In the genomic region with DNA sequence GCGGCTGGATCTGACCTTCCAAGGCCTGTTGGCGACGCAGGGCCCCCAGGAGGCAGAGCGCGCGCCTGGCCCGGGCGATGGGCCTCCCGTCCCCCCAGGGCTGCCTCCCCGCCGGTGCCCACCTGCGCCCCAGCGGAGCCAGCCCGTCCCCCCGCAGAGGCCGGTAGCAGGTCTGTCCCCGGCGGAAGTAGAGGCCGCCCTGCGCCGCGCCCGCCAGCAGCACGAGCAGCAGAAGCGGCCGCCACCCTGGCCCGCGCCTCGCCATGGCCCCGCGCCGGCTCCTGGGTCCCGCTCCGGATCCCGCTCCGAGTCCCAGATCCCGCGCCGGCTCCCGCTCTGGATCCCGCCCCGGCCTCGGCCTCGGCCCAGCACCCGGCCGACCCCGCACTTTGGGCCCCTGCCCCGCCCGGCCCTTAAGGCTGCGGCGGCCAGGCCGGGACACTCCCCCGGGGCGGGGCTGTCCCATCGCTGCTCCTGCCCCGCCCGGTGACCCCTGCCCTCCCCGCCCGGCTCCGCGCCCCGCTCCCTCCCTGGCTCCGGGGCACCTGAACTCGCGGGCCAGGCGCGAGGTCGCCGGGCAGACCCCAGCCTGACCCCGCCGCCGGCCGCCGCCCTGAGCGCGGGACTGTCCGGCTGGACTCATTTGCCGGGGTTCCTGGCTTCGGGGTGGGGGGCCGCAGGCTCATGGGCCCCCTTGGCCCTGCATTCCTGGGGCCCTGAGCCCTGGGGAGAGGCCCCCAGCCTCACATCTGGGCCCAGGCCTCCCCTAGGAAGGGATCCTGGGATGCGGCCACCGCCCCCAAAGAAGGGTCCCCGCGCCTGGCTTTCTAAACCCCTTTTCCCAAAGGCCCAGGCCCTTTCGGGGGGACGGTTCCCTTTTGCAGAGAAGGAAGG, we compare ENCODE assay signal across 1 cellular context.
A peak's percentile ranks its signal among the peaks of the same experiment; 100 is the strongest.
TF ChIP-seq lines count a peak whose summit lies in the region.

A gene (minus strand): TSS at position 391 of the 894 bp plus-strand sequence. CDS start 126 bp downstream, at position 265.

TF ChIP-seq in K562, 482 proteins besides CTCF, POLR2A, EP300 and RAD21 (continues in another document):
- TF ChIP-seq, protein P1, sequence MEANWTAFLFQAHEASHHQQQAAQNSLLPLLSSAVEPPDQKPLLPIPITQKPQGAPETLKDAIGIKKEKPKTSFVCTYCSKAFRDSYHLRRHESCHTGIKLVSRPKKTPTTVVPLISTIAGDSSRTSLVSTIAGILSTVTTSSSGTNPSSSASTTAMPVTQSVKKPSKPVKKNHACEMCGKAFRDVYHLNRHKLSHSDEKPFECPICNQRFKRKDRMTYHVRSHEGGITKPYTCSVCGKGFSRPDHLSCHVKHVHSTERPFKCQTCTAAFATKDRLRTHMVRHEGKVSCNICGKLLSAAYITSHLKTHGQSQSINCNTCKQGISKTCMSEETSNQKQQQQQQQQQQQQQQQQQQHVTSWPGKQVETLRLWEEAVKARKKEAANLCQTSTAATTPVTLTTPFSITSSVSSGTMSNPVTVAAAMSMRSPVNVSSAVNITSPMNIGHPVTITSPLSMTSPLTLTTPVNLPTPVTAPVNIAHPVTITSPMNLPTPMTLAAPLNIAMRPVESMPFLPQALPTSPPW (CRISPR knock-in tag; IDR thresholded peaks at IDR 0.05) = peak; percentile 82
- TF ChIP-seq, protein P2, sequence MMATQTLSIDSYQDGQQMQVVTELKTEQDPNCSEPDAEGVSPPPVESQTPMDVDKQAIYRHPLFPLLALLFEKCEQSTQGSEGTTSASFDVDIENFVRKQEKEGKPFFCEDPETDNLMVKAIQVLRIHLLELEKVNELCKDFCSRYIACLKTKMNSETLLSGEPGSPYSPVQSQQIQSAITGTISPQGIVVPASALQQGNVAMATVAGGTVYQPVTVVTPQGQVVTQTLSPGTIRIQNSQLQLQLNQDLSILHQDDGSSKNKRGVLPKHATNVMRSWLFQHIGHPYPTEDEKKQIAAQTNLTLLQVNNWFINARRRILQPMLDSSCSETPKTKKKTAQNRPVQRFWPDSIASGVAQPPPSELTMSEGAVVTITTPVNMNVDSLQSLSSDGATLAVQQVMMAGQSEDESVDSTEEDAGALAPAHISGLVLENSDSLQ (IDR thresholded peaks at IDR 0.05) = no peak
- TF ChIP-seq, protein P3, sequence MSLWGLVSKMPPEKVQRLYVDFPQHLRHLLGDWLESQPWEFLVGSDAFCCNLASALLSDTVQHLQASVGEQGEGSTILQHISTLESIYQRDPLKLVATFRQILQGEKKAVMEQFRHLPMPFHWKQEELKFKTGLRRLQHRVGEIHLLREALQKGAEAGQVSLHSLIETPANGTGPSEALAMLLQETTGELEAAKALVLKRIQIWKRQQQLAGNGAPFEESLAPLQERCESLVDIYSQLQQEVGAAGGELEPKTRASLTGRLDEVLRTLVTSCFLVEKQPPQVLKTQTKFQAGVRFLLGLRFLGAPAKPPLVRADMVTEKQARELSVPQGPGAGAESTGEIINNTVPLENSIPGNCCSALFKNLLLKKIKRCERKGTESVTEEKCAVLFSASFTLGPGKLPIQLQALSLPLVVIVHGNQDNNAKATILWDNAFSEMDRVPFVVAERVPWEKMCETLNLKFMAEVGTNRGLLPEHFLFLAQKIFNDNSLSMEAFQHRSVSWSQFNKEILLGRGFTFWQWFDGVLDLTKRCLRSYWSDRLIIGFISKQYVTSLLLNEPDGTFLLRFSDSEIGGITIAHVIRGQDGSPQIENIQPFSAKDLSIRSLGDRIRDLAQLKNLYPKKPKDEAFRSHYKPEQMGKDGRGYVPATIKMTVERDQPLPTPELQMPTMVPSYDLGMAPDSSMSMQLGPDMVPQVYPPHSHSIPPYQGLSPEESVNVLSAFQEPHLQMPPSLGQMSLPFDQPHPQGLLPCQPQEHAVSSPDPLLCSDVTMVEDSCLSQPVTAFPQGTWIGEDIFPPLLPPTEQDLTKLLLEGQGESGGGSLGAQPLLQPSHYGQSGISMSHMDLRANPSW (CRISPR knock-in tag; IDR thresholded peaks at IDR 0.05) = no peak
- no peak for TF ChIP-seq HNRNPUL1 (IDR thresholded peaks at IDR 0.05; ENCODE audit: low read length)
- no peak for TF ChIP-seq SRF (CRISPR knock-in tag; IDR thresholded peaks at IDR 0.05)
- TF ChIP-seq ZNF253 (CRISPR knock-in tag; conservative IDR thresholded peaks at IDR 0.05) = no peak
- no peak for TF ChIP-seq CHD1 (IDR thresholded peaks at IDR 0.05; ENCODE audit: low read length)
- TF ChIP-seq, protein P4, sequence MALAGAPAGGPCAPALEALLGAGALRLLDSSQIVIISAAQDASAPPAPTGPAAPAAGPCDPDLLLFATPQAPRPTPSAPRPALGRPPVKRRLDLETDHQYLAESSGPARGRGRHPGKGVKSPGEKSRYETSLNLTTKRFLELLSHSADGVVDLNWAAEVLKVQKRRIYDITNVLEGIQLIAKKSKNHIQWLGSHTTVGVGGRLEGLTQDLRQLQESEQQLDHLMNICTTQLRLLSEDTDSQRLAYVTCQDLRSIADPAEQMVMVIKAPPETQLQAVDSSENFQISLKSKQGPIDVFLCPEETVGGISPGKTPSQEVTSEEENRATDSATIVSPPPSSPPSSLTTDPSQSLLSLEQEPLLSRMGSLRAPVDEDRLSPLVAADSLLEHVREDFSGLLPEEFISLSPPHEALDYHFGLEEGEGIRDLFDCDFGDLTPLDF (CRISPR knock-in tag; IDR thresholded peaks at IDR 0.05) = 0 out of 2 replicates have a peak, but pooled peaks have one; percentile 32
- TF ChIP-seq E2F3 (CRISPR knock-in tag; IDR thresholded peaks at IDR 0.05) = 0 out of 2 replicates have a peak, but pooled peaks have one; percentile 22
- 0 out of 2 replicates have a peak, but pooled peaks have one; percentile 35 for TF ChIP-seq FOXP1 (CRISPR knock-in tag; IDR thresholded peaks at IDR 0.05)
- TF ChIP-seq, protein P5, sequence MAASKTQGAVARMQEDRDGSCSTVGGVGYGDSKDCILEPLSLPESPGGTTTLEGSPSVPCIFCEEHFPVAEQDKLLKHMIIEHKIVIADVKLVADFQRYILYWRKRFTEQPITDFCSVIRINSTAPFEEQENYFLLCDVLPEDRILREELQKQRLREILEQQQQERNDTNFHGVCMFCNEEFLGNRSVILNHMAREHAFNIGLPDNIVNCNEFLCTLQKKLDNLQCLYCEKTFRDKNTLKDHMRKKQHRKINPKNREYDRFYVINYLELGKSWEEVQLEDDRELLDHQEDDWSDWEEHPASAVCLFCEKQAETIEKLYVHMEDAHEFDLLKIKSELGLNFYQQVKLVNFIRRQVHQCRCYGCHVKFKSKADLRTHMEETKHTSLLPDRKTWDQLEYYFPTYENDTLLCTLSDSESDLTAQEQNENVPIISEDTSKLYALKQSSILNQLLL (CRISPR knock-in tag; IDR thresholded peaks at IDR 0.05; ENCODE audit: borderline replicate concordance) = no peak
- TF ChIP-seq, protein P6, sequence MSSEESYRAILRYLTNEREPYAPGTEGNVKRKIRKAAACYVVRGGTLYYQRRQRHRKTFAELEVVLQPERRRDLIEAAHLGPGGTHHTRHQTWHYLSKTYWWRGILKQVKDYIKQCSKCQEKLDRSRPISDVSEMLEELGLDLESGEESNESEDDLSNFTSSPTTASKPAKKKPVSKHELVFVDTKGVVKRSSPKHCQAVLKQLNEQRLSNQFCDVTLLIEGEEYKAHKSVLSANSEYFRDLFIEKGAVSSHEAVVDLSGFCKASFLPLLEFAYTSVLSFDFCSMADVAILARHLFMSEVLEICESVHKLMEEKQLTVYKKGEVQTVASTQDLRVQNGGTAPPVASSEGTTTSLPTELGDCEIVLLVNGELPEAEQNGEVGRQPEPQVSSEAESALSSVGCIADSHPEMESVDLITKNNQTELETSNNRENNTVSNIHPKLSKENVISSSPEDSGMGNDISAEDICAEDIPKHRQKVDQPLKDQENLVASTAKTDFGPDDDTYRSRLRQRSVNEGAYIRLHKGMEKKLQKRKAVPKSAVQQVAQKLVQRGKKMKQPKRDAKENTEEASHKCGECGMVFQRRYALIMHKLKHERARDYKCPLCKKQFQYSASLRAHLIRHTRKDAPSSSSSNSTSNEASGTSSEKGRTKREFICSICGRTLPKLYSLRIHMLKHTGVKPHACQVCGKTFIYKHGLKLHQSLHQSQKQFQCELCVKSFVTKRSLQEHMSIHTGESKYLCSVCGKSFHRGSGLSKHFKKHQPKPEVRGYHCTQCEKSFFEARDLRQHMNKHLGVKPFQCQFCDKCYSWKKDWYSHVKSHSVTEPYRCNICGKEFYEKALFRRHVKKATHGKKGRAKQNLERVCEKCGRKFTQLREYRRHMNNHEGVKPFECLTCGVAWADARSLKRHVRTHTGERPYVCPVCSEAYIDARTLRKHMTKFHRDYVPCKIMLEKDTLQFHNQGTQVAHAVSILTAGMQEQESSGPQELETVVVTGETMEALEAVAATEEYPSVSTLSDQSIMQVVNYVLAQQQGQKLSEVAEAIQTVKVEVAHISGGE (CRISPR knock-in tag; IDR thresholded peaks at IDR 0.05) = no peak
- TF ChIP-seq NRF1 (conservative IDR thresholded peaks at IDR 0.05 in 1 of 2, IDR thresholded peaks at IDR 0.05 in 1 of 2) = peak in 1 of 2 experiments; percentile 38; a peak in 2 of 4 replicates
- TF ChIP-seq GABPA (tag; conservative IDR thresholded peaks at IDR 0.05; ENCODE audit: low read depth) = peak; percentile 68
- 0 out of 2 replicates have a peak, but pooled peaks have one; percentile 30 for TF ChIP-seq BHLHE40 (IDR thresholded peaks at IDR 0.05; ENCODE audit: low read length)
- no peak for TF ChIP-seq TCFL5 (CRISPR knock-in tag; conservative IDR thresholded peaks at IDR 0.05)
- TF ChIP-seq, protein P7, sequence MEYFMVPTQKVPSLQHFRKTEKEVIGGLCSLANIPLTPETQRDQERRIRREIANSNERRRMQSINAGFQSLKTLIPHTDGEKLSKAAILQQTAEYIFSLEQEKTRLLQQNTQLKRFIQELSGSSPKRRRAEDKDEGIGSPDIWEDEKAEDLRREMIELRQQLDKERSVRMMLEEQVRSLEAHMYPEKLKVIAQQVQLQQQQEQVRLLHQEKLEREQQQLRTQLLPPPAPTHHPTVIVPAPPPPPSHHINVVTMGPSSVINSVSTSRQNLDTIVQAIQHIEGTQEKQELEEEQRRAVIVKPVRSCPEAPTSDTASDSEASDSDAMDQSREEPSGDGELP (CRISPR knock-in tag; IDR thresholded peaks at IDR 0.05; ENCODE audit: borderline replicate concordance) = peak; percentile 9; the same call in 1 of the 2 replicates
- no peak for TF ChIP-seq ZNF263 (CRISPR knock-in tag; IDR thresholded peaks at IDR 0.05; ENCODE audit: borderline replicate concordance)
- TF ChIP-seq NFE2L1 (tag; IDR thresholded peaks at IDR 0.05; ENCODE audit: borderline replicate concordance, low read depth) = no peak
- no peak for TF ChIP-seq CREM (IDR thresholded peaks at IDR 0.05; ENCODE audit: low read depth)
- TF ChIP-seq, protein P8, sequence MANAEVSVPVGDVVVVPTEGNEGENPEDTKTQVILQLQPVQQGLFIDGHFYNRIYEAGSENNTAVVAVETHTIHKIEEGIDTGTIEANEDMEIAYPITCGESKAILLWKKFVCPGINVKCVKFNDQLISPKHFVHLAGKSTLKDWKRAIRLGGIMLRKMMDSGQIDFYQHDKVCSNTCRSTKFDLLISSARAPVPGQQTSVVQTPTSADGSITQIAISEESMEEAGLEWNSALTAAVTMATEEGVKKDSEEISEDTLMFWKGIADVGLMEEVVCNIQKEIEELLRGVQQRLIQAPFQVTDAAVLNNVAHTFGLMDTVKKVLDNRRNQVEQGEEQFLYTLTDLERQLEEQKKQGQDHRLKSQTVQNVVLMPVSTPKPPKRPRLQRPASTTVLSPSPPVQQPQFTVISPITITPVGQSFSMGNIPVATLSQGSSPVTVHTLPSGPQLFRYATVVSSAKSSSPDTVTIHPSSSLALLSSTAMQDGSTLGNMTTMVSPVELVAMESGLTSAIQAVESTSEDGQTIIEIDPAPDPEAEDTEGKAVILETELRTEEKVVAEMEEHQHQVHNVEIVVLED (CRISPR knock-in tag; IDR thresholded peaks at IDR 0.05) = no peak
- TF ChIP-seq, protein P9, sequence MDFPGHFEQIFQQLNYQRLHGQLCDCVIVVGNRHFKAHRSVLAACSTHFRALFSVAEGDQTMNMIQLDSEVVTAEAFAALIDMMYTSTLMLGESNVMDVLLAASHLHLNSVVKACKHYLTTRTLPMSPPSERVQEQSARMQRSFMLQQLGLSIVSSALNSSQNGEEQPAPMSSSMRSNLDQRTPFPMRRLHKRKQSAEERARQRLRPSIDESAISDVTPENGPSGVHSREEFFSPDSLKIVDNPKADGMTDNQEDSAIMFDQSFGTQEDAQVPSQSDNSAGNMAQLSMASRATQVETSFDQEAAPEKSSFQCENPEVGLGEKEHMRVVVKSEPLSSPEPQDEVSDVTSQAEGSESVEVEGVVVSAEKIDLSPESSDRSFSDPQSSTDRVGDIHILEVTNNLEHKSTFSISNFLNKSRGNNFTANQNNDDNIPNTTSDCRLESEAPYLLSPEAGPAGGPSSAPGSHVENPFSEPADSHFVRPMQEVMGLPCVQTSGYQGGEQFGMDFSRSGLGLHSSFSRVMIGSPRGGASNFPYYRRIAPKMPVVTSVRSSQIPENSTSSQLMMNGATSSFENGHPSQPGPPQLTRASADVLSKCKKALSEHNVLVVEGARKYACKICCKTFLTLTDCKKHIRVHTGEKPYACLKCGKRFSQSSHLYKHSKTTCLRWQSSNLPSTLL (IDR thresholded peaks at IDR 0.05) = no peak
- TF ChIP-seq HIVEP1 (CRISPR knock-in tag; IDR thresholded peaks at IDR 0.05) = no peak
- TF ChIP-seq ZNF311 (CRISPR knock-in tag; IDR thresholded peaks at IDR 0.05) = no peak
- TF ChIP-seq ZNF778 (CRISPR knock-in tag; IDR thresholded peaks at IDR 0.05) = no peak
- TF ChIP-seq HMGN3 (IDR thresholded peaks at IDR 0.05; ENCODE audit: borderline replicate concordance, extremely low read depth, insufficient read length, low read depth, low read length) = peak; percentile 5
- TF ChIP-seq CREB1 (IDR thresholded peaks at IDR 0.05) = 0 out of 2 replicates have a peak, but pooled peaks have one; percentile 25
- TF ChIP-seq CREB1 (CRISPR knock-in tag; IDR thresholded peaks at IDR 0.05) = no peak
- TF ChIP-seq, protein P10, sequence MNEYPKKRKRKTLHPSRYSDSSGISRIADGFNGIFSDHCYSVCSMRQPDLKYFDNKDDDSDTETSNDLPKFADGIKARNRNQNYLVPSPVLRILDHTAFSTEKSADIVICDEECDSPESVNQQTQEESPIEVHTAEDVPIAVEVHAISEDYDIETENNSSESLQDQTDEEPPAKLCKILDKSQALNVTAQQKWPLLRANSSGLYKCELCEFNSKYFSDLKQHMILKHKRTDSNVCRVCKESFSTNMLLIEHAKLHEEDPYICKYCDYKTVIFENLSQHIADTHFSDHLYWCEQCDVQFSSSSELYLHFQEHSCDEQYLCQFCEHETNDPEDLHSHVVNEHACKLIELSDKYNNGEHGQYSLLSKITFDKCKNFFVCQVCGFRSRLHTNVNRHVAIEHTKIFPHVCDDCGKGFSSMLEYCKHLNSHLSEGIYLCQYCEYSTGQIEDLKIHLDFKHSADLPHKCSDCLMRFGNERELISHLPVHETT (CRISPR knock-in tag; conservative IDR thresholded peaks at IDR 0.05 in 1 of 2, IDR thresholded peaks at IDR 0.05 in 1 of 2) = peak in 1 of 2 experiments; percentile 42; a peak in 1 of 4 replicates
- TF ChIP-seq GATA2 (CRISPR knock-in tag; IDR thresholded peaks at IDR 0.05) = no peak
- no peak for TF ChIP-seq NCOA6 (IDR thresholded peaks at IDR 0.05)
- TF ChIP-seq, protein P11, sequence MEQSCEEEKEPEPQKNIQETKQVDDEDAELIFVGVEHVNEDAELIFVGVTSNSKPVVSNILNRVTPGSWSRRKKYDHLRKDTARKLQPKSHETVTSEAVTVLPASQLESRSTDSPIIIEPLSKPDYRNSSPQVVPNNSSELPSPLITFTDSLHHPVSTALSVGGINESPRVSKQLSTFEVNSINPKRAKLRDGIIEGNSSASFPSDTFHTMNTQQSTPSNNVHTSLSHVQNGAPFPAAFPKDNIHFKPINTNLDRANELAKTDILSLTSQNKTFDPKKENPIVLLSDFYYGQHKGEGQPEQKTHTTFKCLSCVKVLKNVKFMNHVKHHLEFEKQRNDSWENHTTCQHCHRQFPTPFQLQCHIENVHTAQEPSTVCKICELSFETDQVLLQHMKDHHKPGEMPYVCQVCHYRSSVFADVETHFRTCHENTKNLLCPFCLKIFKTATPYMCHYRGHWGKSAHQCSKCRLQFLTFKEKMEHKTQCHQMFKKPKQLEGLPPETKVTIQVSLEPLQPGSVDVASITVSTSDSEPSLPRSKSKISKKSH (CRISPR knock-in tag; IDR thresholded peaks at IDR 0.05) = no peak
- TF ChIP-seq CCNT2 (IDR thresholded peaks at IDR 0.05; ENCODE audit: borderline replicate concordance, extremely low read depth, insufficient read length, low read depth, low read length) = peak; percentile 42
- TF ChIP-seq ARID1B (IDR thresholded peaks at IDR 0.05) = no peak
- TF ChIP-seq DDX20 (tag; IDR thresholded peaks at IDR 0.05; ENCODE audit: low read depth) = no peak
